In the genomic region with DNA sequence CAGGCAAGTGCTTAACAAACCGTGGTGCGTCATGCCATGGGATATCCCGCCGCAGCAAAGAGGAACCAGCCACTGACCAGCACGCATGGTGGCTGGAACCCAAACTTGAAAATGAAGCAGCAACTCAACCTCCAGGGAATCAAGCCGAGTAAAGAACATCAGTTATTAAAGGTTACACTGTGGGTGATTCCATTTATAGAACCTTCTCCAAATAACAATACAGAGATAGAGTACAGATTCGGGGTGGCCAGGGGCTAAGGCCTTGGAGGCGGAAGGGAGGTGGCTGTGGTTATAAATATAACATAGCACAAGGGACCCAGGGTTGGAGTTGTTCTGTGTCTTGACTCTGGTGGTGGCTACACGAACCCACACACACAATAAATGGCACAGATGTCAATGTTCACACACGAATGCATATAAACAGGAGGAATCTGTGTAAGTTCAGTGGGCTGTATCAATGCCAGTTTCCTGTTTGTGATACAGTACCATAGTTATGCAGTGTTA, we compare ENCODE assay signal across 12 cellular contexts.
DNase-seq lines count a peak whose midpoint lies in the region; ATAC-seq, FAIRE-seq and TF ChIP-seq lines count a peak whose summit lies in the region.
"Had no signal": no experiment of that assay in that cellular context is flagged by ENCODE, and none has a peak within 500 bp of the region (broad histone marks: within the 10 kb centered on the region; RNA-seq: fewer than 3 reads in every experiment).

No MANE protein-coding gene starts in this region.

- no peaks in the 10 kb centered on the region for H3K27me3 ChIP-seq in CD8-positive, alpha-beta T cell (ENCODE audit: insufficient read depth, low read length)
- H3K27me3 ChIP-seq in Peyer's patch: no peaks in the 10 kb centered on the region
- H3K27me3 ChIP-seq: ascending aorta had no signal

- H3K9me3 Mint-ChIP-seq in CD8-positive, alpha-beta T cell: peaks cover under 1% of the 10 kb centered on the region
- peaks cover 10% of the 10 kb centered on the region for H3K9me3 Mint-ChIP-seq in activated CD4-positive, alpha-beta T cell treated with anti-CD3 and anti-CD28 coated beads, Interleukin-2, amount 10 ng/mL, durations not matched to agents 24 days and 14 days

- CTCF ChIA-PET in CD8-positive, alpha-beta T cell (lab: Charles Lee): no interaction called here

- H3K27ac ChIP-seq in CD8-positive, alpha-beta T cell (ENCODE audit: low read depth, low read length): no peak overlapping the region
- no peak overlapping the region for H3K27ac ChIP-seq in kidney (ENCODE audit: low read depth in 2 of 2, low read length in 2 of 2)
- no peak overlapping the region for H3K27ac ChIP-seq in Peyer's patch
- H3K27ac ChIP-seq: ascending aorta had no signal

- no peak for ATAC-seq in CD8-positive, alpha-beta T cell
- ATAC-seq in GM19372 (IDR thresholded peaks at IDR 0.05; ENCODE audit: low read depth, unreplicated experiment) (peak; percentile 77), HG02943 (IDR thresholded peaks at IDR 0.05; ENCODE audit: low read depth, unreplicated experiment) (peak; percentile 76)
- ATAC-seq: Panc1 had no signal

- peak overlapping the region; percentile 41 for H3K27ac Mint-ChIP-seq in CD8-positive, alpha-beta T cell
- no peak overlapping the region for H3K27ac Mint-ChIP-seq in activated CD4-positive, alpha-beta T cell treated with anti-CD3 and anti-CD28 coated beads, Interleukin-2, amount 10 ng/mL, durations not matched to agents 24 days and 14 days

- peak in 1 of 7 experiments; percentile 23 for DNase-seq in CD8-positive, alpha-beta T cell
- DNase-seq in NCI-H446 (lab: John Stamatoyannopoulos, UW): peak; percentile 28 to 60
- no peak for DNase-seq in activated CD4-positive, alpha-beta T cell treated with anti-CD3 and anti-CD28 coated beads, Interleukin-2, amount 10 ng/mL, durations not matched to agents 24 days and 14 days
- DNase-seq in COLO829 (ENCODE audit: low spot score): no peak
- DNase-seq in kidney: no peak
- DNase-seq in Peyer's patch: no peak
- DNase-seq: activated CD4-positive, alpha-beta T cell treated with anti-CD3 and anti-CD28 coated beads for 48 hours had no signal

- peaks cover 72% of the 10 kb centered on the region for H3K36me3 Mint-ChIP-seq in CD8-positive, alpha-beta T cell
- H3K36me3 Mint-ChIP-seq in activated CD4-positive, alpha-beta T cell treated with anti-CD3 and anti-CD28 coated beads, Interleukin-2, amount 10 ng/mL, durations not matched to agents 24 days and 14 days (ENCODE audit: low read depth): peaks cover 40% of the 10 kb centered on the region

- no peak overlapping the region for H3K4me3 Mint-ChIP-seq in CD8-positive, alpha-beta T cell
- no peak overlapping the region for H3K4me3 Mint-ChIP-seq in activated CD4-positive, alpha-beta T cell treated with anti-CD3 and anti-CD28 coated beads, Interleukin-2, amount 10 ng/mL, durations not matched to agents 24 days and 14 days

- H3K4me1 ChIP-seq in CD8-positive, alpha-beta T cell (ENCODE audit: insufficient read depth, low read length): no peaks in the 10 kb centered on the region
- H3K4me1 ChIP-seq in kidney (ENCODE audit: control insufficient read depth in 1 of 2, insufficient read depth in 1 of 2, low read depth in 1 of 2, low read length in 2 of 2): no peaks in the 10 kb centered on the region
- no peaks in the 10 kb centered on the region for H3K4me1 ChIP-seq in Peyer's patch
- H3K4me1 ChIP-seq: ascending aorta had no signal

- H3K27me3 Mint-ChIP-seq in CD8-positive, alpha-beta T cell (ENCODE audit: low read depth): no peaks in the 10 kb centered on the region
- no peaks in the 10 kb centered on the region for H3K27me3 Mint-ChIP-seq in activated CD4-positive, alpha-beta T cell treated with anti-CD3 and anti-CD28 coated beads, Interleukin-2, amount 10 ng/mL, durations not matched to agents 24 days and 14 days

- FAIRE-seq in kidney (lab: Jason Lieb, UNC): no peak
- FAIRE-seq: GM19239 had no signal

- TF ChIP-seq CTCF in CD8-positive, alpha-beta T cell (IDR thresholded peaks at IDR 0.05): no peak
- no peak for TF ChIP-seq CTCF in kidney (IDR thresholded peaks at IDR 0.05; ENCODE audit: borderline replicate concordance, extremely low read depth, insufficient read depth)
- TF ChIP-seq CTCF in Peyer's patch (IDR thresholded peaks at IDR 0.05): no peak

- no peak overlapping the region for H3K9ac ChIP-seq in kidney (ENCODE audit: low read length in 2 of 2)

- intact Hi-C loops in CD8-positive, alpha-beta T cell (cut with DNase I, micrococcal nuclease): no loop called here
- intact Hi-C loops in activated CD4-positive, alpha-beta T cell treated with anti-CD3 and anti-CD28 coated beads, Interleukin-2, amount 10 ng/mL, durations not matched to agents 24 days and 14 days (cut with micrococcal nuclease): no loop called here
- intact Hi-C loops in kidney (cut with DNase I): no loop called here

- no peak for TF ChIP-seq POLR2A in Peyer's patch (IDR thresholded peaks at IDR 0.05)

- H3K4me3 ChIP-seq in CD8-positive, alpha-beta T cell (ENCODE audit: low read depth, low read length): no peak overlapping the region
- H3K4me3 ChIP-seq in kidney (ENCODE audit: low read length in 2 of 2): no peak overlapping the region
- no peak overlapping the region for H3K4me3 ChIP-seq in Peyer's patch
- H3K4me3 ChIP-seq: ascending aorta had no signal

- peaks cover 1% of the 10 kb centered on the region for H3K9me3 ChIP-seq in CD8-positive, alpha-beta T cell (ENCODE audit: low read length)
- H3K9me3 ChIP-seq in kidney (ENCODE audit: control insufficient read depth in 1 of 2, low read length in 2 of 2) (no peaks in the 10 kb centered on the region), Peyer's patch (peaks cover 0 to 6% (median 2%) of the 10 kb centered on the region in 4 donors)

- no peaks in the 10 kb centered on the region for H3K36me3 ChIP-seq in CD8-positive, alpha-beta T cell (ENCODE audit: insufficient read depth, low read length)
- H3K36me3 ChIP-seq in kidney (ENCODE audit: control insufficient read depth in 1 of 2, insufficient read depth in 2 of 2, low read length in 2 of 2) (no peaks in the 10 kb centered on the region), Peyer's patch (peaks cover 0 to 9% (median 0%) of the 10 kb centered on the region in 3 donors)

- POLR2A ChIA-PET in CD8-positive, alpha-beta T cell (lab: Charles Lee): no interaction called here

- no peaks in the 10 kb centered on the region for H3K4me1 Mint-ChIP-seq in CD8-positive, alpha-beta T cell (ENCODE audit: low read depth)
- peaks cover 6% of the 10 kb centered on the region for H3K4me1 Mint-ChIP-seq in activated CD4-positive, alpha-beta T cell treated with anti-CD3 and anti-CD28 coated beads, Interleukin-2, amount 10 ng/mL, durations not matched to agents 24 days and 14 days

Comparison
In these comparisons a context has a peak if more than half of its experiments do, and no peak if none do; other contexts are left out.
1. DNase-seq: peak in NCI-H446 (2 of 2); none in activated CD4-positive, alpha-beta T cell treated with anti-CD3 and anti-CD28 coated beads, Interleukin-2, amount 10 ng/mL, durations not matched to agents 24 days and 14 days (single experiment), COLO829 (single experiment), kidney (single experiment) and Peyer's patch (0 of 3).